Comparison of ENCODE assay signal across 14 cellular contexts in the genomic region with DNA sequence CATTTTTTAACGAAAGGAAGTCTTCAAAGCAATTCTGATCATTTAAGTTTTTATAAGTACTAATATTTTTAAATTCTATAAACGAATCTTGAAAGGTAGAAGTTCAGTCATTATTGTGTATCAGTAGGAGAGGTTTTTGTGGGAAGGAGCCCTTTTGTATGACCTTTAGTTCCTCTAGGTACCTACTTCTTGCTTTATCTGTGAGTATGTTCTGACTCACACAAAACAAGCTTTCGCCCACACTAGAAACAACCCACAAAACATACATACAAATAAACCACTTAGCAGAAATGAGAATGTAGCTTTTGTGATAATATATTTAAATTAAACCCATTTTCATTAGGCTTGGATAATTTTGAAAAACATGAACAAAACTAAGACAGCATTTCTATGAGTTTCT.
DNase-seq lines count a peak whose midpoint lies in the region; ATAC-seq lines count a peak whose summit lies in the region.
"Had no signal": no experiment of that assay in that cellular context is flagged by ENCODE, and none has a peak within 500 bp of the region (broad histone marks: within the 10 kb centered on the region; RNA-seq: fewer than 3 reads in every experiment).

No MANE protein-coding gene starts in this region.

- peaks cover 62% of the 10 kb centered on the region for H3K36me3 Mint-ChIP-seq in T-helper 2 cell treated with Interferon-gamma antibody and Interleukin-4, amounts not matched to agents 5 μg/mL and 100 μg/mL, for 36 hours (ENCODE audit: low read depth)
- peaks cover 100% of the 10 kb centered on the region for H3K36me3 Mint-ChIP-seq in stimulated activated effector memory CD8-positive, alpha-beta T cell treated with anti-CD3 and anti-CD28 coated beads, Interleukin-12 subunit alpha, Interleukin-12 subunit beta, amount 100 ng/mL, for 72 hours

- no peaks in the 10 kb centered on the region for H3K9me3 Mint-ChIP-seq in T-helper 2 cell treated with Interferon-gamma antibody and Interleukin-4, amounts not matched to agents 5 μg/mL and 100 μg/mL, for 36 hours
- no peaks in the 10 kb centered on the region for H3K9me3 Mint-ChIP-seq in stimulated activated effector memory CD8-positive, alpha-beta T cell treated with anti-CD3 and anti-CD28 coated beads, Interleukin-12 subunit alpha, Interleukin-12 subunit beta, amount 100 ng/mL, for 72 hours
- H3K9me3 Mint-ChIP-seq: nephron had no signal

- no peaks in the 10 kb centered on the region for H3K27me3 Mint-ChIP-seq in T-helper 2 cell treated with Interferon-gamma antibody and Interleukin-4, amounts not matched to agents 5 μg/mL and 100 μg/mL, for 36 hours (ENCODE audit: low read depth)

- no peak overlapping the region for H3K27ac Mint-ChIP-seq in T-helper 2 cell treated with Interferon-gamma antibody and Interleukin-4, amounts not matched to agents 5 μg/mL and 100 μg/mL, for 36 hours
- H3K27ac Mint-ChIP-seq in stimulated activated effector memory CD8-positive, alpha-beta T cell treated with anti-CD3 and anti-CD28 coated beads, Interleukin-12 subunit alpha, Interleukin-12 subunit beta, amount 100 ng/mL, for 72 hours: no peak overlapping the region
- H3K27ac Mint-ChIP-seq: nephron had no signal

- no peak for DNase-seq in activated CD4-positive, CD25-positive, alpha-beta regulatory T cell (lab: John Stamatoyannopoulos, UW)
- DNase-seq in T-helper 2 cell treated with Interferon-gamma antibody and Interleukin-4, amounts not matched to agents 5 μg/mL and 100 μg/mL, for 36 hours (ENCODE audit: low spot score): peak; percentile 26
- DNase-seq in stimulated activated effector memory CD8-positive, alpha-beta T cell treated with anti-CD3 and anti-CD28 coated beads, Interleukin-12 subunit alpha, Interleukin-12 subunit beta, amount 100 ng/mL, for 72 hours (ENCODE audit: low spot score in 2 of 2): no peak
- DNase-seq in islet precursor cell (no peak), DMS 273 treated with DMSO at 0.1 percent for 48 hours (lab: John Stamatoyannopoulos, UW) (no peak), superior temporal gyrus (ENCODE audit: extremely low spot score) (no peak)
- DNase-seq: 8988T, anterior cingulate cortex, kidney, NCI-H1694 treated with DMSO at 0.1 percent for 48 hours had no signal

- peaks cover 15% of the 10 kb centered on the region for H3K4me1 Mint-ChIP-seq in T-helper 2 cell treated with Interferon-gamma antibody and Interleukin-4, amounts not matched to agents 5 μg/mL and 100 μg/mL, for 36 hours (ENCODE audit: low read depth)
- H3K4me1 Mint-ChIP-seq in stimulated activated effector memory CD8-positive, alpha-beta T cell treated with anti-CD3 and anti-CD28 coated beads, Interleukin-12 subunit alpha, Interleukin-12 subunit beta, amount 100 ng/mL, for 72 hours: peaks cover 27% of the 10 kb centered on the region

- ATAC-seq in activated CD4-positive, CD25-positive, alpha-beta regulatory T cell treated with anti-CD3 and anti-CD28 coated beads, Interleukin-2, amount 50 U/mL, for 24 hours: peak; percentile 77 to 89
- peak; percentile 59 for ATAC-seq in HG02798 (IDR thresholded peaks at IDR 0.05; ENCODE audit: poor library complexity, unreplicated experiment)
- ATAC-seq in stimulated activated effector memory CD8-positive, alpha-beta T cell treated with anti-CD3 and anti-CD28 coated beads, Interleukin-12 subunit alpha, Interleukin-12 subunit beta, amount 100 ng/mL, for 72 hours: peak; percentile 93
- ATAC-seq: HCT116 had no signal

- H3K4me3 Mint-ChIP-seq in T-helper 2 cell treated with Interferon-gamma antibody and Interleukin-4, amounts not matched to agents 5 μg/mL and 100 μg/mL, for 36 hours: no peak overlapping the region
- H3K4me3 Mint-ChIP-seq in stimulated activated effector memory CD8-positive, alpha-beta T cell treated with anti-CD3 and anti-CD28 coated beads, Interleukin-12 subunit alpha, Interleukin-12 subunit beta, amount 100 ng/mL, for 72 hours: no peak overlapping the region
- H3K4me3 Mint-ChIP-seq: nephron had no signal
